Comparison of ENCODE assay signal across 14 cellular contexts in the genomic region with DNA sequence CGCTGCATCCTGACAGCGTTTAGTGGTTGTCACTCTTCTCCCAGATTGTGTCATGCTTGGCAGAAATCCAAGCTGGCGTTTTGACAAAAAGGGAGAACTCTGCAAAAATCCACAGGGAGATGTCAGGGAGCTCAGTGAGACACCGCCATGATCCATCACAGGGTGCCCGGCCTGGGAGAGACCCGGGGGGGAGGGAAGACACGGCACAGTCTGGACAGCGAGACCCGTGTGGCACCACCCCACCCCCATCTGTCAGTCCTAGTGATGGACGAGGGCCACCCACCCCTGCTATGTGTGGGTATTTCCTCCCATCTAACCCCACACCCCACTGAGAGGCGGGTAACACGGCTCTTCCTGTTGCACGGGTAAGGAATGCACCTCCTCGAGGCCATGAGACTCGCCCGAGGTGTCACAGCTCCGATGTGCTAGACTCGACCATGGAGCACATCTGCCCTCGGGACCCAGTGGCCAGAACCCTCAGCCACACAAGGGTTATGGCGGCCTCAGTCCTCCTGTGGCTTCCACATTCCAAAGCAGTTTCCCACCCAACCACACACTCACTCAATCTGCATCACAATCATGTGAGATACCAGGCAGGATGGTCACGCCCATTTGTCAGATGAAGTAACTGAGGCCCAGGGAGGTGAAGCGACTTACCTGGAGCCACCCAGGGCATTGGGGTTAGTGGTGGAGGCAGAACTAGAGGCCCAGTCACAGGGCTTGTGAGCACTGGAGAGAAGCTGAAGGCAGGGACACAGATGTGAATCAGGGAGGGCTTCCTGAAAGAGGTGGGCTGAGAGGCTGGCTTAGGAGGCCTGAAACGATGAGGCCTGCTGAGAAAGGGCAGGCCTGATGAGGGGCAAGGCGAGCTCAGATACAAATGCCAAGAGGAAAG.
A peak's percentile ranks its signal among the peaks of the same experiment; 100 is the strongest.
DNase-seq lines count a peak whose midpoint lies in the region; ATAC-seq, FAIRE-seq and TF ChIP-seq lines count a peak whose summit lies in the region.
"Had no signal": no experiment of that assay in that cellular context is flagged by ENCODE, and none has a peak within 500 bp of the region (broad histone marks: within the 10 kb centered on the region; RNA-seq: fewer than 3 reads in every experiment).

No MANE protein-coding gene starts in this region.

- H3K36me3 ChIP-seq in pancreas = no peaks in the 10 kb centered on the region

- peaks cover 5% of the 10 kb centered on the region for H3K27me3 Mint-ChIP-seq in activated T-cell treated with anti-CD3 and anti-CD28 coated beads, Interleukin-2, amount 50 U/mL, for 72 hours (ENCODE audit: low read depth)

- no peak for FAIRE-seq in pancreas (lab: Jason Lieb, UNC)

- no peaks in the 10 kb centered on the region for H3K9me3 ChIP-seq in pancreas

- TF ChIP-seq CTCF in pancreas (IDR thresholded peaks at IDR 0.05) = no peak

- H3K4me1 ChIP-seq in pancreas = no peaks in the 10 kb centered on the region

- DNase-seq in Ammon's horn (ENCODE audit: low spot score) = peak; percentile 50
- peak; percentile 14 for DNase-seq in HT1080 (ENCODE audit: low read depth)
- DNase-seq in left kidney (ENCODE audit: low read depth, low spot score) = peak; percentile 44
- no peak for DNase-seq in HT-29 (ENCODE audit: low spot score)
- DNase-seq in pancreas = no peak
- DNase-seq in activated T-cell treated with anti-CD3 and anti-CD28 coated beads, Interleukin-2, amount 50 U/mL, for 72 hours = no peak
- DNase-seq: activated CD4-positive, alpha-beta memory T cell treated with anti-CD3 and anti-CD28 coated beads for 36 hours; activated naive CD8-positive, alpha-beta T cell treated with anti-CD3 and anti-CD28 coated beads, Interleukin-2, amount 10 ng/mL, durations not matched to agents 7 days and 5 days; GOT3; NCI-H774; trophoblast cell had no signal

- no peak for ATAC-seq in SK-N-SH treated with all-trans-retinoic acid at 6 μM for 48 hours
- no peak for ATAC-seq in pancreas
- ATAC-seq in GM18520 (IDR thresholded peaks at IDR 0.05; ENCODE audit: unreplicated experiment) = no peak
- ATAC-seq in activated T-cell treated with anti-CD3 and anti-CD28 coated beads, Interleukin-2, amount 50 U/mL, for 72 hours (replicated peaks in 1 of 2) = no peak

- H3K36me3 Mint-ChIP-seq in activated T-cell treated with anti-CD3 and anti-CD28 coated beads, Interleukin-2, amount 50 U/mL, for 72 hours (ENCODE audit: insufficient read depth in 2 of 2) = peaks cover 0 to 4% of the 10 kb centered on the region in 2 donors
- H3K36me3 Mint-ChIP-seq: activated CD4-positive, alpha-beta memory T cell treated with anti-CD3 and anti-CD28 coated beads for 36 hours; activated naive CD8-positive, alpha-beta T cell treated with anti-CD3 and anti-CD28 coated beads, Interleukin-2, amount 10 ng/mL, durations not matched to agents 7 days and 5 days had no signal

- 39 to 47% methylated on average over 24 of the region's 24 CpGs for WGBS in pancreas, 2 donors

- H3K4me1 Mint-ChIP-seq in activated T-cell treated with anti-CD3 and anti-CD28 coated beads, Interleukin-2, amount 50 U/mL, for 72 hours (ENCODE audit: low read depth) = no peaks in the 10 kb centered on the region
- H3K4me1 Mint-ChIP-seq: activated naive CD8-positive, alpha-beta T cell treated with anti-CD3 and anti-CD28 coated beads, Interleukin-2, amount 10 ng/mL, durations not matched to agents 7 days and 5 days had no signal

- H3K4me3 Mint-ChIP-seq in activated T-cell treated with anti-CD3 and anti-CD28 coated beads, Interleukin-2, amount 50 U/mL, for 72 hours = no peak overlapping the region
- H3K4me3 Mint-ChIP-seq: activated CD4-positive, alpha-beta memory T cell treated with anti-CD3 and anti-CD28 coated beads for 36 hours; activated naive CD8-positive, alpha-beta T cell treated with anti-CD3 and anti-CD28 coated beads, Interleukin-2, amount 10 ng/mL, durations not matched to agents 7 days and 5 days had no signal

- peaks cover 5 to 6% of the 10 kb centered on the region in 2 donors for H3K9me3 Mint-ChIP-seq in activated T-cell treated with anti-CD3 and anti-CD28 coated beads, Interleukin-2, amount 50 U/mL, for 72 hours

- H3K27ac Mint-ChIP-seq in activated T-cell treated with anti-CD3 and anti-CD28 coated beads, Interleukin-2, amount 50 U/mL, for 72 hours = no peak overlapping the region
- H3K27ac Mint-ChIP-seq: activated CD4-positive, alpha-beta memory T cell treated with anti-CD3 and anti-CD28 coated beads for 36 hours; activated naive CD8-positive, alpha-beta T cell treated with anti-CD3 and anti-CD28 coated beads, Interleukin-2, amount 10 ng/mL, durations not matched to agents 7 days and 5 days had no signal

- no peak overlapping the region for H3K4me3 ChIP-seq in pancreas
- H3K4me3 ChIP-seq: skin epidermis had no signal

- no peak overlapping the region for H3K27ac ChIP-seq in pancreas
- H3K27ac ChIP-seq: skin epidermis had no signal

- intact Hi-C loops in pancreas (cut with DNase I) = no loop called here

- no peaks in the 10 kb centered on the region for H3K27me3 ChIP-seq in pancreas

TF ChIP-seq in SK-N-SH treated with all-trans-retinoic acid at 6 μM for 48 hours, 23 proteins besides CTCF, POLR2A, EP300 and RAD21:
- TF ChIP-seq ZC3H10 (CRISPR knock-in tag; IDR thresholded peaks at IDR 0.05) (no peak), ESRRG (CRISPR knock-in tag; IDR thresholded peaks at IDR 0.05) (no peak), OSR1 (CRISPR knock-in tag; IDR thresholded peaks at IDR 0.05) (no peak), CSDC2 (CRISPR knock-in tag; IDR thresholded peaks at IDR 0.05) (no peak)
- TF ChIP-seq, protein P1, sequence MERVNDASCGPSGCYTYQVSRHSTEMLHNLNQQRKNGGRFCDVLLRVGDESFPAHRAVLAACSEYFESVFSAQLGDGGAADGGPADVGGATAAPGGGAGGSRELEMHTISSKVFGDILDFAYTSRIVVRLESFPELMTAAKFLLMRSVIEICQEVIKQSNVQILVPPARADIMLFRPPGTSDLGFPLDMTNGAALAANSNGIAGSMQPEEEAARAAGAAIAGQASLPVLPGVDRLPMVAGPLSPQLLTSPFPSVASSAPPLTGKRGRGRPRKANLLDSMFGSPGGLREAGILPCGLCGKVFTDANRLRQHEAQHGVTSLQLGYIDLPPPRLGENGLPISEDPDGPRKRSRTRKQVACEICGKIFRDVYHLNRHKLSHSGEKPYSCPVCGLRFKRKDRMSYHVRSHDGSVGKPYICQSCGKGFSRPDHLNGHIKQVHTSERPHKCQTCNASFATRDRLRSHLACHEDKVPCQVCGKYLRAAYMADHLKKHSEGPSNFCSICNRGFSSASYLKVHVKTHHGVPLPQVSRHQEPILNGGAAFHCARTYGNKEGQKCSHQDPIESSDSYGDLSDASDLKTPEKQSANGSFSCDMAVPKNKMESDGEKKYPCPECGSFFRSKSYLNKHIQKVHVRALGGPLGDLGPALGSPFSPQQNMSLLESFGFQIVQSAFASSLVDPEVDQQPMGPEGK (CRISPR knock-in tag; IDR thresholded peaks at IDR 0.05; ENCODE audit: borderline replicate concordance) = no peak
- TF ChIP-seq, protein P2, sequence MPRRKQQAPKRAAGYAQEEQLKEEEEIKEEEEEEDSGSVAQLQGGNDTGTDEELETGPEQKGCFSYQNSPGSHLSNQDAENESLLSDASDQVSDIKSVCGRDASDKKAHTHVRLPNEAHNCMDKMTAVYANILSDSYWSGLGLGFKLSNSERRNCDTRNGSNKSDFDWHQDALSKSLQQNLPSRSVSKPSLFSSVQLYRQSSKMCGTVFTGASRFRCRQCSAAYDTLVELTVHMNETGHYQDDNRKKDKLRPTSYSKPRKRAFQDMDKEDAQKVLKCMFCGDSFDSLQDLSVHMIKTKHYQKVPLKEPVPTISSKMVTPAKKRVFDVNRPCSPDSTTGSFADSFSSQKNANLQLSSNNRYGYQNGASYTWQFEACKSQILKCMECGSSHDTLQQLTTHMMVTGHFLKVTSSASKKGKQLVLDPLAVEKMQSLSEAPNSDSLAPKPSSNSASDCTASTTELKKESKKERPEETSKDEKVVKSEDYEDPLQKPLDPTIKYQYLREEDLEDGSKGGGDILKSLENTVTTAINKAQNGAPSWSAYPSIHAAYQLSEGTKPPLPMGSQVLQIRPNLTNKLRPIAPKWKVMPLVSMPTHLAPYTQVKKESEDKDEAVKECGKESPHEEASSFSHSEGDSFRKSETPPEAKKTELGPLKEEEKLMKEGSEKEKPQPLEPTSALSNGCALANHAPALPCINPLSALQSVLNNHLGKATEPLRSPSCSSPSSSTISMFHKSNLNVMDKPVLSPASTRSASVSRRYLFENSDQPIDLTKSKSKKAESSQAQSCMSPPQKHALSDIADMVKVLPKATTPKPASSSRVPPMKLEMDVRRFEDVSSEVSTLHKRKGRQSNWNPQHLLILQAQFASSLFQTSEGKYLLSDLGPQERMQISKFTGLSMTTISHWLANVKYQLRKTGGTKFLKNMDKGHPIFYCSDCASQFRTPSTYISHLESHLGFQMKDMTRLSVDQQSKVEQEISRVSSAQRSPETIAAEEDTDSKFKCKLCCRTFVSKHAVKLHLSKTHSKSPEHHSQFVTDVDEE (CRISPR knock-in tag; IDR thresholded peaks at IDR 0.05) = no peak
- TF ChIP-seq, protein P3, sequence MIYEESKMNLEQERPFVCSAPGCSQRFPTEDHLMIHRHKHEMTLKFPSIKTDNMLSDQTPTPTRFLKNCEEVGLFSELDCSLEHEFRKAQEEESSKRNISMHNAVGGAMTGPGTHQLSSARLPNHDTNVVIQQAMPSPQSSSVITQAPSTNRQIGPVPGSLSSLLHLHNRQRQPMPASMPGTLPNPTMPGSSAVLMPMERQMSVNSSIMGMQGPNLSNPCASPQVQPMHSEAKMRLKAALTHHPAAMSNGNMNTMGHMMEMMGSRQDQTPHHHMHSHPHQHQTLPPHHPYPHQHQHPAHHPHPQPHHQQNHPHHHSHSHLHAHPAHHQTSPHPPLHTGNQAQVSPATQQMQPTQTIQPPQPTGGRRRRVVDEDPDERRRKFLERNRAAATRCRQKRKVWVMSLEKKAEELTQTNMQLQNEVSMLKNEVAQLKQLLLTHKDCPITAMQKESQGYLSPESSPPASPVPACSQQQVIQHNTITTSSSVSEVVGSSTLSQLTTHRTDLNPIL (CRISPR knock-in tag; IDR thresholded peaks at IDR 0.05; ENCODE audit: low read depth) = peak; percentile 52; the same call in 1 of the 2 replicates

Comparison
In these comparisons a context has a peak if more than half of its experiments do, and no peak if none do; other contexts are left out.
1. DNase-seq: peak in Ammon's horn (single experiment), HT1080 (single experiment) and left kidney (single experiment); none in HT-29 (single experiment), pancreas (0 of 6) and activated T-cell treated with anti-CD3 and anti-CD28 coated beads, Interleukin-2, amount 50 U/mL, for 72 hours (0 of 2).